In genomic region chr3:189172668-189173419, GRCh38 we compare ENCODE assay signal across 18 cellular contexts.
"Had no signal": no experiment of that assay in that cellular context is flagged by ENCODE, and none has a peak within 500 bp of the region (broad histone marks: within the 10 kb centered on the region; RNA-seq: fewer than 3 reads in every experiment).

No MANE protein-coding gene starts in this region.

- H3K4me3 ChIP-seq: ascending aorta, breast epithelium, lung, ovary, sigmoid colon, spleen, thyroid gland, uterus had no signal

- H3K36me3 ChIP-seq: ascending aorta, breast epithelium, ovary, sigmoid colon, spleen, thyroid gland, uterus, WERI-Rb-1 had no signal

- H3K27me3 Mint-ChIP-seq: dendritic cell treated with granulocyte-macrophage colony-stimulating factor and Interleukin-4, amounts not matched to agents 40 ng/mL and 50 ng/mL, for 4 days had no signal

- H3K27ac ChIP-seq: ascending aorta, breast epithelium, ovary, sigmoid colon, spleen, thyroid gland, uterus, WERI-Rb-1 had no signal

- ATAC-seq: T-helper 17 cell had no signal

- H3K9me3 Mint-ChIP-seq: dendritic cell treated with granulocyte-macrophage colony-stimulating factor and Interleukin-4, amounts not matched to agents 40 ng/mL and 50 ng/mL, for 4 days had no signal

- DNase-seq: activated CD4-positive, alpha-beta T cell treated with anti-CD3 and anti-CD28 coated beads, Interleukin-2, amount 10 ng/mL, durations not matched to agents 24 days and 14 days; activated CD8-positive, alpha-beta memory T cell treated with anti-CD3 and anti-CD28 coated beads for 24 hours; activated effector memory CD4-positive, alpha-beta T cell treated with Interleukin-2 at 50 U/mL for 16 hours; cerebellar nuclear complex; effector memory CD4-positive, alpha-beta T cell; islet precursor cell; midbrain; ovary; sigmoid colon; spleen; T-helper 17 cell; thyroid gland; uterus; WERI-Rb-1 had no signal

- H3K27ac Mint-ChIP-seq: activated CD4-positive, alpha-beta T cell treated with anti-CD3 and anti-CD28 coated beads, Interleukin-2, amount 10 ng/mL, durations not matched to agents 24 days and 14 days; dendritic cell treated with granulocyte-macrophage colony-stimulating factor and Interleukin-4, amounts not matched to agents 40 ng/mL and 50 ng/mL, for 4 days; T-helper 17 cell had no signal

- H3K4me3 Mint-ChIP-seq: activated CD4-positive, alpha-beta T cell treated with anti-CD3 and anti-CD28 coated beads, Interleukin-2, amount 10 ng/mL, durations not matched to agents 24 days and 14 days; dendritic cell treated with granulocyte-macrophage colony-stimulating factor and Interleukin-4, amounts not matched to agents 40 ng/mL and 50 ng/mL, for 4 days; T-helper 17 cell had no signal

- H3K4me1 ChIP-seq: ascending aorta, breast epithelium, sigmoid colon, spleen, thyroid gland, uterus had no signal

- H3K27me3 ChIP-seq: ascending aorta, breast epithelium, ovary, sigmoid colon, spleen, thyroid gland, uterus had no signal

- H3K9me3 ChIP-seq: ascending aorta, breast epithelium, ovary, sigmoid colon, spleen, thyroid gland, uterus had no signal
